17 cellular contexts compared by ENCODE assay signal in the genomic region with DNA sequence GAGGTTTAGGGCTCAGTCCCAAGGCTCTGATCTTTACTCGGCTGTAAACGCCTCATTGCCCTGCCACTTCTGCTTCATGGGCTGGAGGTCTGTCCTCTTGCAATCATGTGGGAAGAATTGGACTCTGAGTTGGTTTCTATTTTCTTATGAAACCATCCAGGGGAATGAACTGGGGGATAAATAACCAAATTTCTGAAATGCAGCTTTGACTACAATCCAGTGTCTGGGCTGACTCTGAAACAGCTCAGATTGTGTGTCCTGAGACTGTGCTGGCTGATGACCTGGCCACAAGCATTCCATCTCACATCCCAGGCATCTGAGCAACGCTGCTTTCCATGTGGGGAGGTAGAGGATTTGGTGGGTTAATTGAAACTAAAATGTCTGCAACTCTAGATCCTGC.
DNase-seq lines count a peak whose midpoint lies in the region; ATAC-seq and TF ChIP-seq lines count a peak whose summit lies in the region.
"Had no signal": no experiment of that assay in that cellular context is flagged by ENCODE, and none has a peak within 500 bp of the region (broad histone marks: within the 10 kb centered on the region; RNA-seq: fewer than 3 reads in every experiment).

No MANE protein-coding gene starts in this region.

- H3K4me1 ChIP-seq in psoas muscle (peaks cover 18% of the 10 kb centered on the region), ovary (ENCODE audit: insufficient read depth) (peaks cover 5% of the 10 kb centered on the region), prostate gland (replicated peaks) (no peaks in the 10 kb centered on the region)

- CTCF ChIA-PET in T-cell (lab: Charles Lee) = no interaction called here

- TF ChIP-seq POLR2A in ovary (IDR thresholded peaks at IDR 0.05) = no peak
- no peak for TF ChIP-seq POLR2A in prostate gland (IDR thresholded peaks at IDR 0.05)

- intact Hi-C loops in psoas muscle (cut with DNase I) = no loop called here
- intact Hi-C loops in ovary (cut with DNase I) = no loop called here
- intact Hi-C loops in prostate gland (cut with DNase I) = no loop called here

- H3K4me3 Mint-ChIP-seq in T-cell = no peak overlapping the region
- H3K4me3 Mint-ChIP-seq: brain had no signal

- TF ChIP-seq CTCF in AG09319 (IDR thresholded peaks at IDR 0.05; ENCODE audit: low read depth, low read length) (no peak), foreskin fibroblast (IDR thresholded peaks at IDR 0.05; ENCODE audit: low read depth, low read length) (no peak), psoas muscle (IDR thresholded peaks at IDR 0.05) (no peak), ovary (IDR thresholded peaks at IDR 0.05) (no peak), prostate gland (IDR thresholded peaks at IDR 0.05) (no peak)

- no peaks in the 10 kb centered on the region for H3K9me3 ChIP-seq in psoas muscle
- no peaks in the 10 kb centered on the region for H3K9me3 ChIP-seq in ovary
- H3K9me3 ChIP-seq in prostate gland = no peaks in the 10 kb centered on the region
- H3K9me3 ChIP-seq: neutrophil had no signal

- H3K9me3 Mint-ChIP-seq in T-cell = peaks cover 0 to 7% (median 0%) of the 10 kb centered on the region in 3 donors

- no peak overlapping the region for H3K27ac Mint-ChIP-seq in T-cell

- H3K27me3 ChIP-seq in psoas muscle (ENCODE audit: insufficient read depth in 3 of 3, low read length in 2 of 3) = no peaks in the 10 kb centered on the region
- no peaks in the 10 kb centered on the region for H3K27me3 ChIP-seq in ovary
- H3K27me3 ChIP-seq in prostate gland (replicated peaks; ENCODE audit: insufficient read depth) = no peaks in the 10 kb centered on the region

- no peaks in the 10 kb centered on the region for H3K36me3 Mint-ChIP-seq in T-cell
- H3K36me3 Mint-ChIP-seq: brain had no signal

- peaks cover 10 to 11% of the 10 kb centered on the region in 2 donors for H3K27me3 Mint-ChIP-seq in T-cell
- H3K27me3 Mint-ChIP-seq: brain had no signal

- ATAC-seq in psoas muscle (peak; percentile 45 to 65 (median 62)), T-cell (replicated peaks in 1 of 4) (no peak), HG03521 (IDR thresholded peaks at IDR 0.05; ENCODE audit: unreplicated experiment) (no peak)

- POLR2A ChIA-PET in T-cell (lab: Charles Lee) = no interaction called here

- H3K4me3 ChIP-seq in foreskin fibroblast (ENCODE audit: low read depth in 1 of 2, low read length in 2 of 2) = no peak overlapping the region
- H3K4me3 ChIP-seq in psoas muscle = no peak overlapping the region
- no peak overlapping the region for H3K4me3 ChIP-seq in ovary
- H3K4me3 ChIP-seq in prostate gland = no peak overlapping the region

- 56 to 81% (median 56%) methylated on average over 3 of the region's 3 CpGs for WGBS in psoas muscle, 3 donors
- WGBS in ovary, 3 donors = 37 to 60% (median 50%) methylated on average over 3 of the region's 3 CpGs
- WGBS in prostate gland = 57% methylated on average over 3 of the region's 3 CpGs

- TF ChIP-seq EP300 in ovary (IDR thresholded peaks at IDR 0.05) = no peak

- peak; percentile 59 for DNase-seq in AG09319 (ENCODE audit: extremely low read depth, low read depth)
- DNase-seq in RPMI7951 (ENCODE audit: low read depth) = peak; percentile 60
- DNase-seq in foreskin fibroblast = peak; percentile 88 to 90
- peak in 1 of 2 donors; percentile 39 for DNase-seq in psoas muscle
- DNase-seq in ovary = no peak
- DNase-seq in prostate gland (ENCODE audit: low spot score) = no peak
- no peak for DNase-seq in T-cell
- DNase-seq: activated CD8-positive, alpha-beta memory T cell treated with anti-CD3 and anti-CD28 coated beads, Interleukin-2, amount 50 U/mL, for 4 hours; C1 segment of cervical spinal cord; erythroblast; GOT3; NCI-H187 treated with DMSO at 0.1 percent for 48 hours; OCI-M1; stimulated activated CD4-positive, alpha-beta T cell treated with anti-CD3 and anti-CD28 coated beads, Interleukin-2, amount 100 ng/mL, for 48 hours had no signal

- H3K27ac ChIP-seq in psoas muscle (peak overlapping the region; percentile 70), ovary (no peak overlapping the region), prostate gland (no peak overlapping the region)
- H3K27ac ChIP-seq: neutrophil had no signal

- H3K4me1 Mint-ChIP-seq in T-cell = no peaks in the 10 kb centered on the region

- H3K36me3 ChIP-seq in psoas muscle (ENCODE audit: insufficient read depth in 1 of 2, low read depth in 1 of 2) (no peaks in the 10 kb centered on the region), ovary (no peaks in the 10 kb centered on the region), prostate gland (no peaks in the 10 kb centered on the region)
- H3K36me3 ChIP-seq: neutrophil had no signal

Comparison
In these comparisons a context has a peak if more than half of its experiments do, and no peak if none do; other contexts are left out.
1. DNase-seq: peak in AG09319 (single experiment), RPMI7951 (single experiment) and foreskin fibroblast (2 of 2); none in ovary (0 of 5), prostate gland (single experiment) and T-cell (0 of 34).
2. ATAC-seq: peak in psoas muscle (4 of 4); none in T-cell (0 of 4) and HG03521 (single experiment).